In genomic region chr9:95512751-95513120, GRCh38 we compare ENCODE assay signal across 1 cellular context.
TF ChIP-seq lines count a peak whose summit lies in the region.

No MANE protein-coding gene starts in this region.

TF ChIP-seq in HCT116, 20 proteins besides CTCF, POLR2A, EP300 and RAD21 (continued from another document):
- TF ChIP-seq TCF7L2 (IDR thresholded peaks at IDR 0.05; ENCODE audit: borderline replicate concordance, extremely low read depth, insufficient read depth, insufficient read length) (no peak), ZBTB33 (IDR thresholded peaks at IDR 0.05; ENCODE audit: extremely low read depth, insufficient replicate concordance, low read length) (no peak)
